Comparison of ENCODE assay signal across 8 cellular contexts in the genomic region with DNA sequence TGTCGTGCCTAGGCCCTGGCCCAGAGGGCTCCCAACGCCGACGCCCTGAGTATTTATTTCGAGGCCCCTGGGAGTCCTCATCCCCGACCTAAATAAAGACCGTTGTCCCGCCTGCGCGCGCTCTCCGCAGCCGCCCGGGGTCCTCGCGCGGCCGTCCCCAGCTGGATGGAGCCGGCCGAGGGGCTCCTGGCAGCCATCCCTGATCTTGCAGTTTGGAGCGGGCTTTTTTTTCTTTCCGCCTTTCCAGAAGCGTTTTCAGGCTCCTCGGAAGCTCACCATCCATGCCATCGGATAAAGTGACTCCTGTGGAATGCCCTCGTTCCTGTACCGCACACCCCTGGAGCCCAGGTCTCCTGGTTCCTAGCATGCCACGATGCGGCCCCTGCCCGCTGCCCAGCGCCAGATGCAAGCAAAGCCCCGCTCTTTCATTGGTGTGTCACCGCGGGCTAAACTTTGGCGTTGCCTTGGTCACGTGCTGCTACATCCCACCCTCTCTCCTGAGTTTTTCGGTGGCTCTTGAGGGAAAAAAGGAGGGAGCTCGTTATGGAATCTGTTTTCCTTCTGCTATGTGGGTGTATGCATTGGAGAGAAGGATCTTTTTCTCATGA.
DNase-seq lines count a peak whose midpoint lies in the region; ATAC-seq and TF ChIP-seq lines count a peak whose summit lies in the region.

No MANE protein-coding gene starts in this region.

- peak overlapping the region; percentile 91 to 99 (median 95) for H3K27ac ChIP-seq in BLaER1 treated with 17β-estradiol and CSF1 and Interleukin-3, amounts not matched to agents 10 nM and 100 nM
- peak overlapping the region; percentile 78 for H3K27ac ChIP-seq in RWPE1
- peak overlapping the region; percentile 97 for H3K27ac ChIP-seq in caudate nucleus (ENCODE audit: low read depth, low read length)

- ATAC-seq in HG02678 (IDR thresholded peaks at IDR 0.05; ENCODE audit: unreplicated experiment) (peak; percentile 5), GM21576 (IDR thresholded peaks at IDR 0.05; ENCODE audit: unreplicated experiment) (no peak), GM18907 (IDR thresholded peaks at IDR 0.05; ENCODE audit: unreplicated experiment) (no peak)

- H4K20me1 ChIP-seq in BLaER1 treated with 17β-estradiol and CSF1 and Interleukin-3, amounts not matched to agents 10 nM and 100 nM = no peaks in the 10 kb centered on the region

- H3K27me3 ChIP-seq in BLaER1 treated with 17β-estradiol and CSF1 and Interleukin-3, amounts not matched to agents 10 nM and 100 nM = no peaks in the 10 kb centered on the region

- DNase-seq in RWPE1 (ENCODE audit: low spot score) (no peak), caudate nucleus (lab: John Stamatoyannopoulos, UW) (peak in 41 of 61 donors; percentile 6 to 77 (median 53)), kidney tubule cell (ENCODE audit: low spot score) (peak; percentile 20)
- peak; percentile 11 for DNase-seq in stimulated activated CD4-positive, alpha-beta T cell treated with anti-CD3 and anti-CD28 coated beads, Interleukin-4, amount 100 ng/mL, for 24 hours

- no peaks in the 10 kb centered on the region for H3K9me3 ChIP-seq in BLaER1 treated with 17β-estradiol and CSF1 and Interleukin-3, amounts not matched to agents 10 nM and 100 nM (replicated peaks in 1 of 11)

- POLR2A ChIA-PET in RWPE1 (lab: Yijun Ruan, JAX; ENCODE audit: low non-redundant PET) = no interaction called here

- peaks cover 72 to 90% (median 80%) of the 10 kb centered on the region in 10 experiments for H3K4me1 ChIP-seq in BLaER1 treated with 17β-estradiol and CSF1 and Interleukin-3, amounts not matched to agents 10 nM and 100 nM

- CTCF ChIA-PET in RWPE1 (lab: Yijun Ruan, JAX) = interaction anchor here (0.5 kb wide), 1 partner anchor 30 kb away, joined by 4 read pairs; no protein-coding TSS in a partner anchor

- peak overlapping the region; percentile 88 to 98 (median 96) for H3K9ac ChIP-seq in BLaER1 treated with 17β-estradiol and CSF1 and Interleukin-3, amounts not matched to agents 10 nM and 100 nM

- H3K4me2 ChIP-seq in BLaER1 treated with 17β-estradiol and CSF1 and Interleukin-3, amounts not matched to agents 10 nM and 100 nM = peak overlapping the region; percentile 87 to 99 (median 94)

- no peaks in the 10 kb centered on the region; a peak in 1 of 22 replicates for H3K36me3 ChIP-seq in BLaER1 treated with 17β-estradiol and CSF1 and Interleukin-3, amounts not matched to agents 10 nM and 100 nM

- peak overlapping the region; percentile 73 to 96 (median 82) for H3K4me3 ChIP-seq in BLaER1 treated with 17β-estradiol and CSF1 and Interleukin-3, amounts not matched to agents 10 nM and 100 nM

- no peak for TF ChIP-seq CTCF in RWPE1 (conservative IDR thresholded peaks at IDR 0.05; ENCODE audit: low read depth)
